Comparison of ENCODE assay signal across 13 cellular contexts in genomic region chr15:98893407-98893806, GRCh38.
"Had no signal": no experiment of that assay in that cellular context is flagged by ENCODE, and none has a peak within 500 bp of the region (broad histone marks: within the 10 kb centered on the region; RNA-seq: fewer than 3 reads in every experiment).

No MANE protein-coding gene starts in this region.

- DNase-seq: activated B cell treated with CpG ODN at 0.5 μM for 24 hours; activated CD4-positive, alpha-beta T cell treated with anti-CD3 and anti-CD28 coated beads, Interleukin-2, amount 10 ng/mL, durations not matched to agents 24 days and 14 days; activated CD8-positive, alpha-beta memory T cell treated with anti-CD3 and anti-CD28 coated beads for 24 hours; activated gamma-delta T cell treated with Interleukin-2 at 50 U/mL for 16 hours; activated naive CD8-positive, alpha-beta T cell treated with anti-CD3 and anti-CD28 coated beads for 36 hours; dermis blood vessel endothelial cell; erythroblast; left lung; right lobe of liver; stimulated activated naive CD8-positive, alpha-beta T cell treated with anti-CD3 and anti-CD28 coated beads, Interleukin-15, amount 100 ng/mL, for 72 hours; SW 1271; tibial artery had no signal

- H2AFZ ChIP-seq: hepatocyte had no signal

- H3K9me3 Mint-ChIP-seq: activated B cell treated with CpG ODN at 0.5 μM for 24 hours; activated CD4-positive, alpha-beta T cell treated with anti-CD3 and anti-CD28 coated beads, Interleukin-2, amount 10 ng/mL, durations not matched to agents 24 days and 14 days; activated naive CD8-positive, alpha-beta T cell treated with anti-CD3 and anti-CD28 coated beads for 36 hours; stimulated activated naive CD8-positive, alpha-beta T cell treated with anti-CD3 and anti-CD28 coated beads, Interleukin-15, amount 100 ng/mL, for 72 hours had no signal

- H3K4me3 Mint-ChIP-seq: activated B cell treated with CpG ODN at 0.5 μM for 24 hours; activated CD4-positive, alpha-beta T cell treated with anti-CD3 and anti-CD28 coated beads, Interleukin-2, amount 10 ng/mL, durations not matched to agents 24 days and 14 days; activated naive CD8-positive, alpha-beta T cell treated with anti-CD3 and anti-CD28 coated beads for 36 hours; stimulated activated naive CD8-positive, alpha-beta T cell treated with anti-CD3 and anti-CD28 coated beads, Interleukin-15, amount 100 ng/mL, for 72 hours had no signal

- H3K27me3 ChIP-seq: hepatocyte, left lung, right lobe of liver, tibial artery had no signal

- H3K36me3 ChIP-seq: right lobe of liver had no signal

- ATAC-seq: left lung; right lobe of liver; stimulated activated naive CD8-positive, alpha-beta T cell treated with anti-CD3 and anti-CD28 coated beads, Interleukin-15, amount 100 ng/mL, for 72 hours had no signal

- H3K4me3 ChIP-seq: hepatocyte, left lung, right lobe of liver, tibial artery had no signal

- H3K27ac Mint-ChIP-seq: activated B cell treated with CpG ODN at 0.5 μM for 24 hours; activated CD4-positive, alpha-beta T cell treated with anti-CD3 and anti-CD28 coated beads, Interleukin-2, amount 10 ng/mL, durations not matched to agents 24 days and 14 days; activated naive CD8-positive, alpha-beta T cell treated with anti-CD3 and anti-CD28 coated beads for 36 hours; stimulated activated naive CD8-positive, alpha-beta T cell treated with anti-CD3 and anti-CD28 coated beads, Interleukin-15, amount 100 ng/mL, for 72 hours had no signal

- H3K27ac ChIP-seq: hepatocyte, right lobe of liver had no signal

- H3K4me1 Mint-ChIP-seq: activated B cell treated with CpG ODN at 0.5 μM for 24 hours; stimulated activated naive CD8-positive, alpha-beta T cell treated with anti-CD3 and anti-CD28 coated beads, Interleukin-15, amount 100 ng/mL, for 72 hours had no signal

- H3K27me3 Mint-ChIP-seq: activated B cell treated with CpG ODN at 0.5 μM for 24 hours; activated CD4-positive, alpha-beta T cell treated with anti-CD3 and anti-CD28 coated beads, Interleukin-2, amount 10 ng/mL, durations not matched to agents 24 days and 14 days; activated naive CD8-positive, alpha-beta T cell treated with anti-CD3 and anti-CD28 coated beads for 36 hours; stimulated activated naive CD8-positive, alpha-beta T cell treated with anti-CD3 and anti-CD28 coated beads, Interleukin-15, amount 100 ng/mL, for 72 hours had no signal

- H3K4me2 ChIP-seq: hepatocyte had no signal

- H3K9me3 ChIP-seq: left lung, right lobe of liver, tibial artery had no signal

- H3K4me1 ChIP-seq: right lobe of liver had no signal
